Comparison of ENCODE assay signal across 9 cellular contexts in the genomic region with DNA sequence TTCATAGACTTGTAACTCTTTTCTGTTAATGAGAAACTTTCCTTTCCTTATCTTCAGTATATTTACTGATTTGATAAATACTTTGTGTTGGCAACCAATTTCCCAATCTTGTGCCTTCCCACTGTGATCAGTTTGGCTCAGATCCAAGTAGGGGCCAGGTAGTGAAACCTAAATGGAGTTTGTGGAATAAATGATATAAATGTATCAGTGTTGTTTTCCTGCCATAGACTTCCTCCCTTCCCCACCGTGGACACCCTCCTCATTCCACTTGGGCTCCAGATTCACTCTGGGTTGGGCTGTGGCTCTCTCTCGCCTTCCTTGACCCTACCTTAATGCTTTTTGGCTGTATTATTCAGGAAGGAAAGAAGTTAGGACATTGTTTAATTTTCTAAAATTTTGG. TPM values are rescaled to one million over a fixed set of nuclear protein-coding genes. Genes with fewer than 3 reads are reported as not detected.
DNase-seq lines count a peak whose midpoint lies in the region; ATAC-seq lines count a peak whose summit lies in the region.
"Had no signal": no experiment of that assay in that cellular context is flagged by ENCODE, and none has a peak within 500 bp of the region (broad histone marks: within the 10 kb centered on the region; RNA-seq: fewer than 3 reads in every experiment).

No MANE protein-coding gene starts in this region.

- peak overlapping the region; percentile 99 for H3K4me3 Mint-ChIP-seq in stimulated activated naive CD8-positive, alpha-beta T cell treated with anti-CD3 and anti-CD28 coated beads, Interleukin-15, Interleukin-2, amounts not matched to agents 100 ng/mL and 50 ng/mL, for 24 hours
- H3K4me3 Mint-ChIP-seq in activated naive CD8-positive, alpha-beta T cell treated with anti-CD3 and anti-CD28 coated beads, Interleukin-2, amount 10 ng/mL, durations not matched to agents 7 days and 5 days, result peak overlapping the region; percentile 100

- H3K23ac ChIP-seq in mesenchymal stem cell (ENCODE audit: low read length in 2 of 2), result no peak overlapping the region

- peaks cover 5% of the 10 kb centered on the region for H3K4me1 ChIP-seq in mesenchymal stem cell (ENCODE audit: control insufficient read depth, insufficient read depth, low read depth, low read length)

- H3K27ac ChIP-seq in mesenchymal stem cell (ENCODE audit: low read length, poor library complexity, severe bottlenecking), result no peak overlapping the region

- H3K36me3 ChIP-seq in mesenchymal stem cell (ENCODE audit: control insufficient read depth in 1 of 2, insufficient read depth in 2 of 2, low read depth in 1 of 2, low read length in 2 of 2), result no peaks in the 10 kb centered on the region

- H3K9me3 ChIP-seq in mesenchymal stem cell (ENCODE audit: control insufficient read depth, low read length), result no peaks in the 10 kb centered on the region

- H3K18ac ChIP-seq in mesenchymal stem cell (ENCODE audit: low read depth in 1 of 2, low read length in 2 of 2), result peak overlapping the region in 1 of 2 experiments; percentile 14

- H3K4me2 ChIP-seq in mesenchymal stem cell (ENCODE audit: low read length, poor library complexity, severe bottlenecking), result no peak overlapping the region

- no peak overlapping the region for H3K4ac ChIP-seq in mesenchymal stem cell (ENCODE audit: low read depth in 1 of 2, low read length in 2 of 2)

- no peak overlapping the region for H2BK15ac ChIP-seq in mesenchymal stem cell (ENCODE audit: low read depth, poor library complexity, severe bottlenecking)

- H3K9me3 Mint-ChIP-seq in stimulated activated naive CD8-positive, alpha-beta T cell treated with anti-CD3 and anti-CD28 coated beads, Interleukin-15, Interleukin-2, amounts not matched to agents 100 ng/mL and 50 ng/mL, for 24 hours, result no peaks in the 10 kb centered on the region
- H3K9me3 Mint-ChIP-seq in activated naive CD8-positive, alpha-beta T cell treated with anti-CD3 and anti-CD28 coated beads, Interleukin-2, amount 10 ng/mL, durations not matched to agents 7 days and 5 days, result no peaks in the 10 kb centered on the region

- peak overlapping the region; percentile 95 for H3K9ac ChIP-seq in mesenchymal stem cell (ENCODE audit: low read length)

- peaks cover 16% of the 10 kb centered on the region for H3K27me3 Mint-ChIP-seq in stimulated activated naive CD8-positive, alpha-beta T cell treated with anti-CD3 and anti-CD28 coated beads, Interleukin-15, Interleukin-2, amounts not matched to agents 100 ng/mL and 50 ng/mL, for 24 hours
- peaks cover 13% of the 10 kb centered on the region for H3K27me3 Mint-ChIP-seq in activated naive CD8-positive, alpha-beta T cell treated with anti-CD3 and anti-CD28 coated beads, Interleukin-2, amount 10 ng/mL, durations not matched to agents 7 days and 5 days

- no peak overlapping the region for H4K91ac ChIP-seq in mesenchymal stem cell (ENCODE audit: low read length)

- H3K14ac ChIP-seq in mesenchymal stem cell (ENCODE audit: low read length in 2 of 2), result no peak overlapping the region

- H2BK5ac ChIP-seq in mesenchymal stem cell (ENCODE audit: low read depth, low read length, poor library complexity, severe bottlenecking), result no peak overlapping the region

- 83% methylated on average over 1 of the region's 2 CpGs for WGBS in mesenchymal stem cell

- peaks cover 10 to 16% of the 10 kb centered on the region in 2 experiments for H3K27me3 ChIP-seq in mesenchymal stem cell (ENCODE audit: control insufficient read depth in 1 of 2, insufficient read depth in 1 of 2, low read length in 2 of 2)

- no peaks in the 10 kb centered on the region for H3K36me3 Mint-ChIP-seq in stimulated activated naive CD8-positive, alpha-beta T cell treated with anti-CD3 and anti-CD28 coated beads, Interleukin-15, Interleukin-2, amounts not matched to agents 100 ng/mL and 50 ng/mL, for 24 hours (ENCODE audit: low read depth)
- peaks cover 21% of the 10 kb centered on the region for H3K36me3 Mint-ChIP-seq in activated naive CD8-positive, alpha-beta T cell treated with anti-CD3 and anti-CD28 coated beads, Interleukin-2, amount 10 ng/mL, durations not matched to agents 7 days and 5 days

- H3K27ac Mint-ChIP-seq in stimulated activated naive CD8-positive, alpha-beta T cell treated with anti-CD3 and anti-CD28 coated beads, Interleukin-15, Interleukin-2, amounts not matched to agents 100 ng/mL and 50 ng/mL, for 24 hours, result no peak overlapping the region
- H3K27ac Mint-ChIP-seq in activated naive CD8-positive, alpha-beta T cell treated with anti-CD3 and anti-CD28 coated beads, Interleukin-2, amount 10 ng/mL, durations not matched to agents 7 days and 5 days, result peak overlapping the region; percentile 13

- peaks cover 39% of the 10 kb centered on the region for H3K4me1 Mint-ChIP-seq in stimulated activated naive CD8-positive, alpha-beta T cell treated with anti-CD3 and anti-CD28 coated beads, Interleukin-15, Interleukin-2, amounts not matched to agents 100 ng/mL and 50 ng/mL, for 24 hours (ENCODE audit: low read depth)
- peaks cover 30% of the 10 kb centered on the region for H3K4me1 Mint-ChIP-seq in activated naive CD8-positive, alpha-beta T cell treated with anti-CD3 and anti-CD28 coated beads, Interleukin-2, amount 10 ng/mL, durations not matched to agents 7 days and 5 days

- peak overlapping the region in 1 of 2 experiments; percentile 93 for H3K4me3 ChIP-seq in mesenchymal stem cell (ENCODE audit: insufficient read depth in 1 of 2, low read depth in 1 of 2, low read length in 2 of 2)

- H2AFZ ChIP-seq in mesenchymal stem cell (ENCODE audit: low read depth, low read length), result no peak overlapping the region

- no peak overlapping the region for H2BK120ac ChIP-seq in mesenchymal stem cell (ENCODE audit: low read depth, low read length)

- peaks cover 14% of the 10 kb centered on the region for H3K79me1 ChIP-seq in mesenchymal stem cell (replicated peaks; ENCODE audit: low read length, poor library complexity, severe bottlenecking)

- POLR2A ChIA-PET in activated naive CD8-positive, alpha-beta T cell treated with anti-CD3 and anti-CD28 coated beads, Interleukin-2, amount 10 ng/mL, durations not matched to agents 7 days and 5 days (lab: Charles Lee), result interaction anchor here (1.1 to 2.1 kb wide), 4 partner anchors 15 to 214 kb away, joined by 3 to 15 read pairs (median 4); partner anchors contain the start of genes ZKSCAN8 and ZSCAN31

- no peak for ATAC-seq in stimulated activated naive CD8-positive, alpha-beta T cell treated with anti-CD3 and anti-CD28 coated beads, Interleukin-15, Interleukin-2, amounts not matched to agents 100 U/mL and 50 U/mL, for 24 hours
- ATAC-seq in activated naive CD8-positive, alpha-beta T cell treated with anti-CD3 and anti-CD28 coated beads, Interleukin-2, amount 10 ng/mL, durations not matched to agents 7 days and 5 days (ENCODE audit: low read depth), result no peak
- ATAC-seq in HG02852 (IDR thresholded peaks at IDR 0.05; ENCODE audit: unreplicated experiment), result no peak
- no peak for ATAC-seq in HG03025 (IDR thresholded peaks at IDR 0.05; ENCODE audit: low FRiP score, unreplicated experiment)

- H4K8ac ChIP-seq in mesenchymal stem cell (ENCODE audit: low read length), result no peak overlapping the region

- no peak overlapping the region for H2AK5ac ChIP-seq in mesenchymal stem cell (ENCODE audit: low read length, severe bottlenecking)

- DNase-seq in stimulated activated naive CD8-positive, alpha-beta T cell treated with anti-CD3 and anti-CD28 coated beads, Interleukin-15, Interleukin-2, amounts not matched to agents 100 U/mL and 50 U/mL, for 24 hours, result no peak
- no peak for DNase-seq in activated naive CD8-positive, alpha-beta T cell treated with anti-CD3 and anti-CD28 coated beads, Interleukin-2, amount 10 ng/mL, durations not matched to agents 7 days and 5 days
- DNase-seq in mesenchymal stem cell, result no peak
- no peak for DNase-seq in stimulated activated naive CD4-positive, alpha-beta T cell (lab: John Stamatoyannopoulos, UW)
- no peak for DNase-seq in NCI-H1694 (lab: John Stamatoyannopoulos, UW)
- DNase-seq: GF-D8 had no signal

- H2BK12ac ChIP-seq in mesenchymal stem cell (ENCODE audit: low read length in 2 of 2), result no peak overlapping the region

RNA-seq across cellular contexts. Expression of gene ZKSCAN3, which starts 1.3 kb away (rescaled TPM):
- 1 to 10 TPM; 7.0 to 7.6 TPM for total RNA-seq in activated naive CD8-positive, alpha-beta T cell treated with anti-CD3 and anti-CD28 coated beads, Interleukin-2, amount 10 ng/mL, durations not matched to agents 7 days and 5 days
- 2.4 TPM for polyA plus RNA-seq in mesenchymal stem cell (2013, experiment 1 of 2)
- polyA plus RNA-seq in mesenchymal stem cell (2013, experiment 2 of 2), result 2.6 TPM

RNA-seq across cellular contexts. Expression of gene ZSCAN31, which starts 15.1 kb away (rescaled TPM):
- 1 to 10 TPM; 1.9 to 2.0 TPM for total RNA-seq in activated naive CD8-positive, alpha-beta T cell treated with anti-CD3 and anti-CD28 coated beads, Interleukin-2, amount 10 ng/mL, durations not matched to agents 7 days and 5 days
- polyA plus RNA-seq in mesenchymal stem cell (2013, experiment 1 of 2), result 1.3 TPM
- polyA plus RNA-seq in mesenchymal stem cell (2013, experiment 2 of 2), result 1.2 TPM

RNA-seq across cellular contexts. Expression of gene ZSCAN12, which starts 48.5 kb away (rescaled TPM):
- 10 to 100 TPM; 13.9 to 15.0 TPM for total RNA-seq in activated naive CD8-positive, alpha-beta T cell treated with anti-CD3 and anti-CD28 coated beads, Interleukin-2, amount 10 ng/mL, durations not matched to agents 7 days and 5 days
- 2.5 TPM for polyA plus RNA-seq in mesenchymal stem cell (2013, experiment 1 of 2)
- polyA plus RNA-seq in mesenchymal stem cell (2013, experiment 2 of 2), result 2.4 TPM
